In the genomic region with DNA sequence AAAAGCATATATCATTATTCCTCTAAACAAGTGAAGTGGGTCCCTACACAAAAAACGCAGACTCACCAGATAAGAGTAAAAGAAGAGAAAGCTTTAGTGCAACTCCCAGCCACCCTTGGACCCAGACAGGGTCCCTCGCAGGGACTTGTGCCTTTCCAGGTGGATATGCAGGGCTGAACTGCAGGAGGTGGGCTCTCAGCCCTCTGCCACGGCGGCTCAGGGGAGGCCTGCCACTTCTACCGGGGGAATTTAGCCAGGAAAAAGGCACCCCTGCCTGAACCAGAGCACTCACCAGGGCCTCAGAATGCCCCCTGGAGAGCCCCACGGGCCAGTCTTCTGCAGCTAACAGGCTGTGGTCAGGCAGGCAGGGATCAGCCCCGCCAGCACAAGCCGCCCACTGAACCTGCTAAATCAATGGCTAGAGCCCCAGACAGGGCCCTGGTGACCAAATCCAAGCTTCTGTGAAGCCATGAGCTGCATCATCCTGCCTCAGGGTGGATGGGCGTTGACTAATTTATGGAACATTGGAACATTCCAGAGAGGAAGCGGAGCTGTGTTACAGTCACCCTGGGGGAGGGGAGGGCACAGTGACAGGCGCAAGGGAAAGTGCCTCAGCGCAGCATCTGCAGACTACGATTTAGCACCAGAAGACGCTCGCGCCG, we compare ENCODE assay signal across 10 cellular contexts.
DNase-seq lines count a peak whose midpoint lies in the region; ATAC-seq, FAIRE-seq and TF ChIP-seq lines count a peak whose summit lies in the region.
"Had no signal": no experiment of that assay in that cellular context is flagged by ENCODE, and none has a peak within 500 bp of the region (broad histone marks: within the 10 kb centered on the region; RNA-seq: fewer than 3 reads in every experiment).

No MANE protein-coding gene starts in this region.

- TF ChIP-seq POLR2A in H54 (IDR thresholded peaks at IDR 0.05; ENCODE audit: low read depth, low read length) (no peak), sigmoid colon (IDR thresholded peaks at IDR 0.05) (no peak), HepG2 (IDR thresholded peaks at IDR 0.05; ENCODE audit: insufficient read depth in 1 of 2, low read depth in 2 of 2, low read length in 2 of 2) (no peak)

- FAIRE-seq in H54 (lab: Jason Lieb, UNC) (no peak), HepG2 (lab: Jason Lieb, UNC) (no peak)
- FAIRE-seq: islet of Langerhans had no signal

- peak overlapping the region; percentile 25 for H3K27ac Mint-ChIP-seq in WTC11
- H3K27ac Mint-ChIP-seq in naive thymus-derived CD4-positive, alpha-beta T cell = no peak overlapping the region

- H3K27me3 ChIP-seq in sigmoid colon (no peaks in the 10 kb centered on the region), HepG2 (ENCODE audit: control insufficient read depth in 1 of 2, insufficient read depth in 2 of 2, low read length in 2 of 2) (no peaks in the 10 kb centered on the region)
- no peaks in the 10 kb centered on the region for H3K27me3 ChIP-seq in naive thymus-derived CD4-positive, alpha-beta T cell (ENCODE audit: control insufficient read depth in 2 of 2, insufficient read depth in 2 of 2, low read length in 2 of 2)

- H3K4me1 ChIP-seq in sigmoid colon = no peaks in the 10 kb centered on the region
- H3K4me1 ChIP-seq in naive thymus-derived CD4-positive, alpha-beta T cell (ENCODE audit: control insufficient read depth in 2 of 2, insufficient read depth in 2 of 2, low read length in 2 of 2) = no peaks in the 10 kb centered on the region
- no peaks in the 10 kb centered on the region for H3K4me1 ChIP-seq in HepG2 (ENCODE audit: insufficient read depth, low read length)

- POLR2A ChIA-PET in WTC11 (lab: Charles Lee) (no interaction called here), HepG2 (lab: Yijun Ruan, JAX) (no interaction called here)
- POLR2A ChIA-PET in naive thymus-derived CD4-positive, alpha-beta T cell (lab: Charles Lee) = no interaction called here

- 76 to 79% methylated on average over 17 of the region's 17 CpGs for WGBS in sigmoid colon, 2 donors
- WGBS in HepG2 (ENCODE audit: low lambda C conversion rate) = 84% methylated on average over 17 of the region's 17 CpGs

- peaks cover 21% of the 10 kb centered on the region for H3K9me3 Mint-ChIP-seq in WTC11
- peaks cover 0 to 40% (median 18%) of the 10 kb centered on the region in 11 donors for H3K9me3 Mint-ChIP-seq in naive thymus-derived CD4-positive, alpha-beta T cell

- DNase-seq in H54 (ENCODE audit: insufficient read length, low spot score) = peak; percentile 34
- peak; percentile 20 for DNase-seq in WTC11 (ENCODE audit: low spot score)
- peak; percentile 66 for DNase-seq in foreskin melanocyte
- DNase-seq in sigmoid colon = peak; percentile 20
- no peak for DNase-seq in SHP77 (lab: John Stamatoyannopoulos, UW)
- DNase-seq in naive thymus-derived CD4-positive, alpha-beta T cell = no peak
- DNase-seq in C1 segment of cervical spinal cord (lab: John Stamatoyannopoulos, UW) = no peak
- no peak for DNase-seq in HepG2 (ENCODE audit: low spot score)

- peaks cover 14% of the 10 kb centered on the region for H3K4me1 Mint-ChIP-seq in WTC11
- no peaks in the 10 kb centered on the region for H3K4me1 Mint-ChIP-seq in naive thymus-derived CD4-positive, alpha-beta T cell

- no peaks in the 10 kb centered on the region for H3K79me2 ChIP-seq in HepG2 (ENCODE audit: insufficient read depth, low read length)

- H4K20me1 ChIP-seq in HepG2 (ENCODE audit: insufficient read depth, low read length) = no peaks in the 10 kb centered on the region

- intact Hi-C loops in sigmoid colon (cut with DNase I) = no loop called here
- intact Hi-C loops in naive thymus-derived CD4-positive, alpha-beta T cell (cut with micrococcal nuclease) = no loop called here
- intact Hi-C loops in HepG2 (cut with micrococcal nuclease; ENCODE audit: unreplicated experiment) = no loop called here

- H3K36me3 ChIP-seq in sigmoid colon (no peaks in the 10 kb centered on the region), HepG2 (replicated peaks in 1 of 2; ENCODE audit: control insufficient read depth in 1 of 2, insufficient read depth in 2 of 2, low read length in 2 of 2) (peaks cover 6 to 16% of the 10 kb centered on the region in 2 experiments)
- H3K36me3 ChIP-seq in naive thymus-derived CD4-positive, alpha-beta T cell (ENCODE audit: control insufficient read depth in 2 of 3, insufficient read depth in 3 of 3, low read length in 3 of 3) = peaks cover 0 to 19% (median 0%) of the 10 kb centered on the region in 3 experiments

- ATAC-seq in WTC11 (peak; percentile 75), HepG2 (no peak; the same call in 2 of the 3 replicates)
- no peak for ATAC-seq in naive thymus-derived CD4-positive, alpha-beta T cell
- ATAC-seq: activated CD4-positive, CD25-positive, alpha-beta regulatory T cell treated with anti-CD3 and anti-CD28 coated beads, Interleukin-2, amount 50 U/mL, for 24 hours had no signal

- no peak overlapping the region for H2AFZ ChIP-seq in HepG2 (ENCODE audit: low read length)

- TF ChIP-seq RAD21 in HepG2 (CRISPR knock-in tag; IDR thresholded peaks at IDR 0.05) = no peak

- H3K9me3 ChIP-seq in sigmoid colon (no peaks in the 10 kb centered on the region), HepG2 (ENCODE audit: low read length) (peaks cover 11% of the 10 kb centered on the region; the same call in 1 of the 2 replicates)
- peaks cover 0 to 13% (median 0%) of the 10 kb centered on the region in 3 experiments for H3K9me3 ChIP-seq in naive thymus-derived CD4-positive, alpha-beta T cell (ENCODE audit: control insufficient read depth in 2 of 3, low read length in 3 of 3)

- H3K27me3 Mint-ChIP-seq in WTC11 (ENCODE audit: low read depth) = no peaks in the 10 kb centered on the region
- no peaks in the 10 kb centered on the region for H3K27me3 Mint-ChIP-seq in naive thymus-derived CD4-positive, alpha-beta T cell

- no peak overlapping the region for H3K4me3 ChIP-seq in sigmoid colon
- no peak overlapping the region for H3K4me3 ChIP-seq in naive thymus-derived CD4-positive, alpha-beta T cell (ENCODE audit: low read length)
- H3K4me3 ChIP-seq in HepG2 (replicated peaks in 1 of 3; ENCODE audit: insufficient read depth in 1 of 3, low read depth in 2 of 3, low read length in 3 of 3) = no peak overlapping the region

- H3K27ac ChIP-seq in sigmoid colon (no peak overlapping the region), HepG2 (ENCODE audit: extremely low read length, insufficient read depth, low read length) (no peak overlapping the region)
- H3K27ac ChIP-seq in naive thymus-derived CD4-positive, alpha-beta T cell (ENCODE audit: low read depth, low read length) = no peak overlapping the region

- in situ Hi-C loops in HepG2 (cut with HindIII; ENCODE audit: extremely low pct_ligation_motif_present, low pct_unique_long_range_greater_than_20kb) = no loop called here

- no peak overlapping the region for H3K4me2 ChIP-seq in HepG2 (ENCODE audit: low read depth, low read length)

- TF ChIP-seq CTCF in WTC11 (IDR thresholded peaks at IDR 0.05) = no peak
- no peak for TF ChIP-seq CTCF in sigmoid colon (IDR thresholded peaks at IDR 0.05)
- no peak for TF ChIP-seq CTCF in HepG2 (CRISPR knock-in tag; IDR thresholded peaks at IDR 0.05)

- H3K9ac ChIP-seq in HepG2 (ENCODE audit: insufficient read depth, low read depth, low read length) = no peak overlapping the region

- H3K4me3 Mint-ChIP-seq in WTC11 = no peak overlapping the region
- no peak overlapping the region for H3K4me3 Mint-ChIP-seq in naive thymus-derived CD4-positive, alpha-beta T cell

- H3K36me3 Mint-ChIP-seq in WTC11 = peaks cover 25% of the 10 kb centered on the region
- peaks cover 15 to 68% (median 48%) of the 10 kb centered on the region in 5 donors for H3K36me3 Mint-ChIP-seq in naive thymus-derived CD4-positive, alpha-beta T cell

- no TSS peak for BruUV-seq in HepG2 (replicated peaks; lab: Mats Ljungman, UMichigan)

- no peak for TF ChIP-seq EP300 in sigmoid colon (IDR thresholded peaks at IDR 0.05)
- TF ChIP-seq EP300 in HepG2 (IDR thresholded peaks at IDR 0.05; ENCODE audit: low read depth in 2 of 2, low read length in 2 of 2) = no peak
- no peak for TF ChIP-seq EP300 in HepG2 (CRISPR knock-in tag; IDR thresholded peaks at IDR 0.05; ENCODE audit: borderline replicate concordance)

- CTCF ChIA-PET in WTC11 (lab: Charles Lee) (interaction anchor here (0.7 kb wide), 1 partner anchor 10 kb away, joined by 3 read pairs; no protein-coding TSS in a partner anchor), HepG2 (lab: Yijun Ruan, JAX; ENCODE audit: low intra/inter-chr PET ratio, low total read pairs) (no interaction called here)
- CTCF ChIA-PET in naive thymus-derived CD4-positive, alpha-beta T cell (lab: Charles Lee) = no interaction called here

TF ChIP-seq in WTC11, 78 proteins besides CTCF, POLR2A, EP300 and RAD21:
- no peak for TF ChIP-seq NR3C1 (CRISPR knock-in tag; conservative IDR thresholded peaks at IDR 0.05; ENCODE audit: low read depth)
- peak; percentile 61; the same call in 1 of the 2 replicates for TF ChIP-seq ZNF423 (CRISPR knock-in tag; IDR thresholded peaks at IDR 0.05)

TF ChIP-seq in HepG2, 621 proteins besides CTCF, POLR2A, EP300 and RAD21 (continues in another document):
- no peak for TF ChIP-seq SNAI1 (CRISPR knock-in tag; IDR thresholded peaks at IDR 0.05; ENCODE audit: borderline replicate concordance)

Comparison
In these comparisons a context has a peak if more than half of its experiments do, and no peak if none do; other contexts are left out.
1. DNase-seq: peak in H54 (single experiment), WTC11 (single experiment), foreskin melanocyte (single experiment) and sigmoid colon (single experiment); none in SHP77 (0 of 2), naive thymus-derived CD4-positive, alpha-beta T cell (0 of 9), C1 segment of cervical spinal cord (0 of 14) and HepG2 (single experiment).